Comparison of ENCODE assay signal across 8 cellular contexts in genomic region chr16:56609463-56609921, GRCh38. TPM values are rescaled to one million over a fixed set of nuclear protein-coding genes. Genes with fewer than 3 reads are reported as not detected.
DNase-seq lines count a peak whose midpoint lies in the region; ATAC-seq, FAIRE-seq and TF ChIP-seq lines count a peak whose summit lies in the region.

No MANE protein-coding gene starts in this region.

- SMC1A ChIA-PET in GM12878 (lab: Charles Lee; ENCODE audit: uncharacterized antibody, unreplicated experiment): interaction anchor here (1.0 to 4.6 kb wide), 4 partner anchors 9 to 92 kb away, joined by 3 to 27 read pairs (median 8); no protein-coding TSS in a partner anchor

- peaks cover 10% of the 10 kb centered on the region; the same call in 1 of the 2 replicates for H3K27me3 ChIP-seq in KMS-11 (ENCODE audit: insufficient read depth, low read depth)
- no peaks in the 10 kb centered on the region; a peak in 1 of 4 replicates for H3K27me3 ChIP-seq in GM12878 (replicated peaks in 1 of 2; ENCODE audit: control insufficient read depth in 2 of 2, insufficient read depth in 2 of 2, low read length in 1 of 2)
- H3K27me3 ChIP-seq in kidney epithelial cell (ENCODE audit: control insufficient read depth, insufficient read depth, low read length): no peaks in the 10 kb centered on the region

- no peak for TF ChIP-seq RAD21 in GM12878 (IDR thresholded peaks at IDR 0.05; ENCODE audit: insufficient read depth, low read depth, low read length)

- no peaks in the 10 kb centered on the region for H3K79me2 ChIP-seq in KMS-11 (ENCODE audit: insufficient read depth, low read depth)
- no peaks in the 10 kb centered on the region for H3K79me2 ChIP-seq in GM12878 (ENCODE audit: control insufficient read depth, insufficient read depth, low read length)

- H3K36me3 ChIP-seq in KMS-11 (ENCODE audit: insufficient read depth): no peaks in the 10 kb centered on the region
- H3K36me3 ChIP-seq in GM12878 (ENCODE audit: control insufficient read depth in 2 of 2, insufficient read depth in 2 of 2, low read length in 1 of 2): no peaks in the 10 kb centered on the region
- H3K36me3 ChIP-seq in kidney epithelial cell (ENCODE audit: control insufficient read depth, insufficient read depth, low read length): no peaks in the 10 kb centered on the region

- WGBS in GM12878 (ENCODE audit: insufficient coverage, insufficient replicate concordance, low lambda C conversion rate, missing lambda C conversion rate): 2% methylated on average over 6 of the region's 6 CpGs

- H3K4me1 ChIP-seq in KMS-11 (ENCODE audit: low read depth, poor library complexity, severe bottlenecking) (peaks cover 16% of the 10 kb centered on the region), GM12878 (ENCODE audit: control insufficient read depth, insufficient read depth, low read length) (peaks cover 25% of the 10 kb centered on the region)

- RAD21 ChIA-PET in GM12878 (lab: Charles Lee; ENCODE audit: unreplicated experiment): interaction anchor here (1.3 to 4.6 kb wide), 6 partner anchors 15 to 91 kb away, joined by 3 to 23 read pairs (median 5); partner anchors contain the start of gene MT1E

- H4K20me1 ChIP-seq in KMS-11 (ENCODE audit: insufficient read depth) (no peaks in the 10 kb centered on the region), GM12878 (ENCODE audit: control insufficient read depth, insufficient read depth) (no peaks in the 10 kb centered on the region)

- TF ChIP-seq CTCF in KMS-11 (conservative IDR thresholded peaks at IDR 0.05; ENCODE audit: low read depth, low read length) (no peak), GM12878 (IDR thresholded peaks at IDR 0.05 in 2 of 3, conservative IDR thresholded peaks at IDR 0.05 in 1 of 3; ENCODE audit: control insufficient read depth in 2 of 3, extremely low read depth in 1 of 3, insufficient read depth in 1 of 3, low read depth in 3 of 3, low read length in 3 of 3) (no peak), kidney epithelial cell (IDR thresholded peaks at IDR 0.05; ENCODE audit: insufficient read depth, low read length, poor library complexity, severe bottlenecking) (no peak)

- H3K9ac ChIP-seq in KMS-11 (no peak overlapping the region), GM12878 (ENCODE audit: control insufficient read depth, insufficient read depth, low read length) (no peak overlapping the region)

- CTCF ChIA-PET in GM12878 (lab: Yijun Ruan, JAX): interaction anchor here (1.0 to 10.0 kb wide), 5 partner anchors 9 to 92 kb away, joined by 4 to 77 read pairs (median 5); no protein-coding TSS in a partner anchor

- POLR2A ChIA-PET in GM12878 (lab: Charles Lee): interaction anchor here (1.2 to 1.7 kb wide), 4 partner anchors 16 to 73 kb away, joined by 3 to 6 read pairs (median 4); partner anchors contain the start of genes MT1E and MT1X

- intact Hi-C loops in GM12878 (cut with micrococcal nuclease; ENCODE audit: unreplicated experiment): loop anchor here (1.0 kb wide), 1 partner anchor 73 kb away; the partner anchor contains the start of gene MT1X

- TF ChIP-seq EP300 in GM12878 (IDR thresholded peaks at IDR 0.05; ENCODE audit: borderline replicate concordance in 1 of 2, control insufficient read depth in 1 of 2, low read depth in 2 of 2, low read length in 2 of 2): no peak; a peak in 1 of 4 replicates

- peak; percentile 78 for FAIRE-seq in GM12878 (lab: Jason Lieb, UNC)

- H3K9me3 ChIP-seq in GM12878 (replicated peaks; ENCODE audit: control insufficient read depth, insufficient read depth, low read length): no peaks in the 10 kb centered on the region

- no peak for TF ChIP-seq POLR2A in GM12878 (IDR thresholded peaks at IDR 0.05; ENCODE audit: low read depth, low read length)

- DNase-seq in COLO668 (lab: John Stamatoyannopoulos, UW; ENCODE audit: unreplicated experiment) (peak; percentile 17), T-helper 9 cell (peak; percentile 60), GM12878 (ENCODE audit: low read depth, low spot score) (peak; percentile 87), kidney epithelial cell (ENCODE audit: low read depth) (no peak), cortex of kidney (lab: John Stamatoyannopoulos, UW) (no peak)
- DNase-seq in stimulated activated CD4-positive, alpha-beta T cell treated with anti-CD3 and anti-CD28 coated beads, Interleukin-2, amount 100 ng/mL, for 4 hours (ENCODE audit: low read depth): peak; percentile 72

- H3K27ac ChIP-seq in KMS-11 (no peak overlapping the region), GM12878 (ENCODE audit: control insufficient read depth, insufficient read depth) (peak overlapping the region; percentile 50; the same call in 1 of the 2 replicates)

- H3K4me2 ChIP-seq in KMS-11 (peak overlapping the region; percentile 93), GM12878 (ENCODE audit: control insufficient read depth, insufficient read depth) (peak overlapping the region; percentile 82)

- in situ Hi-C loops in GM12878 (cut with MboI): no loop called here

- H3K4me3 ChIP-seq in KMS-11 (IDR thresholded peaks at IDR 0.05; ENCODE audit: insufficient read depth, low read depth, low read length): no peak overlapping the region
- peak overlapping the region; percentile 70 for H3K4me3 ChIP-seq in GM12878
- H3K4me3 ChIP-seq in kidney epithelial cell (ENCODE audit: low read depth, low read length): peak overlapping the region; percentile 87

- BruUV-seq in GM12878 (replicated peaks; lab: Mats Ljungman, UMichigan): no TSS peak

- ATAC-seq in GM21381 (IDR thresholded peaks at IDR 0.05; ENCODE audit: unreplicated experiment) (peak; percentile 38), GM12878 (peak; percentile 66)

- peak overlapping the region; percentile 79; the same call in 1 of the 2 replicates for H2AFZ ChIP-seq in KMS-11 (ENCODE audit: low read depth)
- H2AFZ ChIP-seq in GM12878 (ENCODE audit: control insufficient read depth, low read depth, low read length): no peak overlapping the region

RNA-seq across cellular contexts. Expression of gene MT2A, which starts 1.1 kb away (rescaled TPM):
- total RNA-seq in GM12878 (2013; cell fraction: nucleolus; rRNA removed): 5.4 and 5.6 TPM in 2 replicates
- 19.0 and 20.1 TPM in 2 replicates for total RNA-seq in GM12878 (2014; rRNA removed)
- 10.7 and 12.7 TPM in 2 replicates for total RNA-seq in GM12878 (2014; rRNA removed; fragmentation: Illumina TruSeq; extraction: Trizol)
- total RNA-seq in GM12878 (2021): 44.8 and 54.8 TPM in 2 replicates
- 2.0 TPM for polyA plus RNA-seq in GM12878 (2011; ENCODE audit: low read depth)
- polyA plus RNA-seq in GM12878 (2011; rRNA removed): 8.1 and 11.3 TPM in 2 replicates
- 17.2 and 28.6 TPM in 2 replicates for polyA plus RNA-seq in GM12878 (2011; cell fraction: cytosol; rRNA removed)
- polyA plus RNA-seq in GM12878 (2011; cell fraction: nucleus; rRNA removed): 19.9 and 26.7 TPM in 2 replicates
- 36.2 and 51.8 TPM in 2 replicates for polyA plus RNA-seq in GM12878 (2012)
- 0.41 and 7.3 TPM in 2 replicates for polyA plus RNA-seq in GM12878 (2014; fragmentation: Illumina TruSeq; extraction: Trizol)
- 10 to 100 TPM; 56.3 to 75.3 TPM for polyA plus RNA-seq in GM12878 (2014; fragmentation: Nextera tagmentation; extraction: Ambion mirVana)
- polyA plus RNA-seq in GM12878 (2014; rRNA removed): 52.3 and 59.0 TPM in 2 replicates
- 100 to 1,000 TPM; 270 to 271 TPM for polyA plus RNA-seq in GM12878 (2016; fragmentation: Nextera tagmentation; extraction: Ambion mirVana)
- 6.4 and 16.9 TPM in 2 replicates for polyA minus RNA-seq in GM12878 (2011; rRNA and poly(A)+ RNA removed)
- polyA minus RNA-seq in GM12878 (2011; cell fraction: cytosol; rRNA and poly(A)+ RNA removed): 22.2 and 29.9 TPM in 2 replicates
- polyA minus RNA-seq in GM12878 (2011; cell fraction: nucleus; rRNA and poly(A)+ RNA removed): 6.8 and 8.8 TPM in 2 replicates
- 139 and 338 TPM in 2 replicates for total RNA-seq in kidney epithelial cell

RNA-seq across cellular contexts. Expression of gene MT1E, which starts 16.1 kb away (rescaled TPM):
- total RNA-seq in GM12878 (2013; cell fraction: nucleolus; rRNA removed): not detected in 2 replicates
- total RNA-seq in GM12878 (2014; rRNA removed): 10.0 and 11.0 TPM in 2 replicates
- total RNA-seq in GM12878 (2014; rRNA removed; fragmentation: Illumina TruSeq; extraction: Trizol): 7.6 and 7.9 TPM in 2 replicates
- total RNA-seq in GM12878 (2021): 10.6 and 12.7 TPM in 2 replicates
- polyA plus RNA-seq in GM12878 (2011; ENCODE audit: low read depth): not detected
- polyA plus RNA-seq in GM12878 (2011; rRNA removed): 16.8 and 18.2 TPM in 2 replicates
- polyA plus RNA-seq in GM12878 (2011; cell fraction: cytosol; rRNA removed): 75.7 and 90.2 TPM in 2 replicates
- 49.1 and 65.0 TPM in 2 replicates for polyA plus RNA-seq in GM12878 (2011; cell fraction: nucleus; rRNA removed)
- 3.3 and 5.2 TPM in 2 replicates for polyA plus RNA-seq in GM12878 (2012)
- polyA plus RNA-seq in GM12878 (2014; fragmentation: Illumina TruSeq; extraction: Trizol): 0.48 and 5.8 TPM in 2 replicates
- 10 to 100 TPM; 17.7 to 20.7 TPM for polyA plus RNA-seq in GM12878 (2014; fragmentation: Nextera tagmentation; extraction: Ambion mirVana)
- 16.2 and 18.8 TPM in 2 replicates for polyA plus RNA-seq in GM12878 (2014; rRNA removed)
- 10 to 100 TPM; 20.1 to 22.3 TPM for polyA plus RNA-seq in GM12878 (2016; fragmentation: Nextera tagmentation; extraction: Ambion mirVana)
- polyA minus RNA-seq in GM12878 (2011; rRNA and poly(A)+ RNA removed): 11.3 and 52.1 TPM in 2 replicates
- 19.8 and 20.5 TPM in 2 replicates for polyA minus RNA-seq in GM12878 (2011; cell fraction: cytosol; rRNA and poly(A)+ RNA removed)
- 8.7 and 9.7 TPM in 2 replicates for polyA minus RNA-seq in GM12878 (2011; cell fraction: nucleus; rRNA and poly(A)+ RNA removed)
- total RNA-seq in kidney epithelial cell: 75.8 and 110 TPM in 2 replicates

RNA-seq across cellular contexts. Expression of gene MT3, which starts 20.2 kb away (rescaled TPM):
- total RNA-seq in GM12878 (2013; cell fraction: nucleolus; rRNA removed): not detected in 2 replicates
- not detected in 2 replicates for total RNA-seq in GM12878 (2014; rRNA removed)
- total RNA-seq in GM12878 (2014; rRNA removed; fragmentation: Illumina TruSeq; extraction: Trizol): not detected in 2 replicates
- not detected in 2 replicates for total RNA-seq in GM12878 (2021)
- not detected for polyA plus RNA-seq in GM12878 (2011; ENCODE audit: low read depth)
- polyA plus RNA-seq in GM12878 (2011; rRNA removed): 0.24 and 0.41 TPM in 2 replicates
- 0.33 and 0.46 TPM in 2 replicates for polyA plus RNA-seq in GM12878 (2011; cell fraction: cytosol; rRNA removed)
- polyA plus RNA-seq in GM12878 (2011; cell fraction: nucleus; rRNA removed): 0.25 TPM in 1 of 2 replicates, not detected in the other
- 1.00 TPM in 1 of 2 replicates, not detected in the other for polyA plus RNA-seq in GM12878 (2012)
- not detected in 2 replicates for polyA plus RNA-seq in GM12878 (2014; fragmentation: Illumina TruSeq; extraction: Trizol)
- polyA plus RNA-seq in GM12878 (2014; fragmentation: Nextera tagmentation; extraction: Ambion mirVana): not detected
- not detected in 2 replicates for polyA plus RNA-seq in GM12878 (2014; rRNA removed)
- not detected for polyA plus RNA-seq in GM12878 (2016; fragmentation: Nextera tagmentation; extraction: Ambion mirVana)
- polyA minus RNA-seq in GM12878 (2011; rRNA and poly(A)+ RNA removed): not detected in 2 replicates
- polyA minus RNA-seq in GM12878 (2011; cell fraction: cytosol; rRNA and poly(A)+ RNA removed): not detected in 2 replicates
- not detected in 2 replicates for polyA minus RNA-seq in GM12878 (2011; cell fraction: nucleus; rRNA and poly(A)+ RNA removed)
- not detected in 2 replicates for total RNA-seq in kidney epithelial cell

RNA-seq across cellular contexts. Expression of gene MT1M, which starts 23.0 kb away (rescaled TPM):
- total RNA-seq in GM12878 (2013; cell fraction: nucleolus; rRNA removed): not detected in 2 replicates
- not detected in 2 replicates for total RNA-seq in GM12878 (2014; rRNA removed)
- total RNA-seq in GM12878 (2014; rRNA removed; fragmentation: Illumina TruSeq; extraction: Trizol): not detected in 2 replicates
- total RNA-seq in GM12878 (2021): not detected in 2 replicates
- polyA plus RNA-seq in GM12878 (2011; ENCODE audit: low read depth): not detected
- polyA plus RNA-seq in GM12878 (2011; rRNA removed): not detected in 2 replicates
- not detected in 2 replicates for polyA plus RNA-seq in GM12878 (2011; cell fraction: cytosol; rRNA removed)
- not detected in 2 replicates for polyA plus RNA-seq in GM12878 (2011; cell fraction: nucleus; rRNA removed)
- not detected in 2 replicates for polyA plus RNA-seq in GM12878 (2012)
- polyA plus RNA-seq in GM12878 (2014; fragmentation: Illumina TruSeq; extraction: Trizol): not detected in 2 replicates
- polyA plus RNA-seq in GM12878 (2014; fragmentation: Nextera tagmentation; extraction: Ambion mirVana): not detected
- polyA plus RNA-seq in GM12878 (2014; rRNA removed): not detected in 2 replicates
- polyA plus RNA-seq in GM12878 (2016; fragmentation: Nextera tagmentation; extraction: Ambion mirVana): not detected
- not detected in 2 replicates for polyA minus RNA-seq in GM12878 (2011; rRNA and poly(A)+ RNA removed)
- polyA minus RNA-seq in GM12878 (2011; cell fraction: cytosol; rRNA and poly(A)+ RNA removed): not detected in 2 replicates
- polyA minus RNA-seq in GM12878 (2011; cell fraction: nucleus; rRNA and poly(A)+ RNA removed): not detected in 2 replicates
- total RNA-seq in kidney epithelial cell: 1.9 and 4.3 TPM in 2 replicates

RNA-seq across cellular contexts. Expression of gene MT1A, which starts 29.0 kb away (rescaled TPM):
- not detected in 2 replicates for total RNA-seq in GM12878 (2013; cell fraction: nucleolus; rRNA removed)
- total RNA-seq in GM12878 (2014; rRNA removed): not detected in 2 replicates
- total RNA-seq in GM12878 (2014; rRNA removed; fragmentation: Illumina TruSeq; extraction: Trizol): not detected in 2 replicates
- total RNA-seq in GM12878 (2021): not detected in 2 replicates
- not detected for polyA plus RNA-seq in GM12878 (2011; ENCODE audit: low read depth)
- polyA plus RNA-seq in GM12878 (2011; rRNA removed): not detected in 2 replicates
- polyA plus RNA-seq in GM12878 (2011; cell fraction: cytosol; rRNA removed): not detected in 2 replicates
- not detected in 2 replicates for polyA plus RNA-seq in GM12878 (2011; cell fraction: nucleus; rRNA removed)
- polyA plus RNA-seq in GM12878 (2012): not detected in 2 replicates
- polyA plus RNA-seq in GM12878 (2014; fragmentation: Illumina TruSeq; extraction: Trizol): not detected in 2 replicates
- not detected for polyA plus RNA-seq in GM12878 (2014; fragmentation: Nextera tagmentation; extraction: Ambion mirVana)
- polyA plus RNA-seq in GM12878 (2014; rRNA removed): not detected in 2 replicates
- not detected for polyA plus RNA-seq in GM12878 (2016; fragmentation: Nextera tagmentation; extraction: Ambion mirVana)
- polyA minus RNA-seq in GM12878 (2011; rRNA and poly(A)+ RNA removed): not detected in 2 replicates
- polyA minus RNA-seq in GM12878 (2011; cell fraction: cytosol; rRNA and poly(A)+ RNA removed): not detected in 2 replicates
- not detected in 2 replicates for polyA minus RNA-seq in GM12878 (2011; cell fraction: nucleus; rRNA and poly(A)+ RNA removed)
- not detected in 2 replicates for total RNA-seq in kidney epithelial cell

Comparison
In these comparisons a context has a peak if more than half of its experiments do, and no peak if none do; other contexts are left out.
1. DNase-seq: peak in COLO668 (single experiment), T-helper 9 cell (single experiment), GM12878 (single experiment) and stimulated activated CD4-positive, alpha-beta T cell treated with anti-CD3 and anti-CD28 coated beads, Interleukin-2, amount 100 ng/mL, for 4 hours (single experiment); none in kidney epithelial cell (single experiment) and cortex of kidney (single experiment).